In genomic region chr5:179232091-179232490, GRCh38 we compare ENCODE assay signal across 21 cellular contexts.
DNase-seq lines count a peak whose midpoint lies in the region; TF ChIP-seq lines count a peak whose summit lies in the region.
"Had no signal": no experiment of that assay in that cellular context is flagged by ENCODE, and none has a peak within 500 bp of the region (broad histone marks: within the 10 kb centered on the region; RNA-seq: fewer than 3 reads in every experiment).

No MANE protein-coding gene starts in this region.

- no peak overlapping the region for H2BK12ac ChIP-seq in H9 (ENCODE audit: insufficient read length, low read depth, low read length)

- no peaks in the 10 kb centered on the region for H3K36me3 ChIP-seq in right atrium auricular region
- H3K36me3 ChIP-seq: HAP-1 had no signal

- H2BK120ac ChIP-seq in H9 (ENCODE audit: low read depth, low read length, poor library complexity, severe bottlenecking) = no peak overlapping the region

- H3K4me1 Mint-ChIP-seq in activated T-cell treated with anti-CD3 and anti-CD28 coated beads, Interleukin-2, amount 50 U/mL, for 24 hours (ENCODE audit: low read depth) = no peaks in the 10 kb centered on the region
- peaks cover 34 to 36% of the 10 kb centered on the region in 2 experiments for H3K4me1 Mint-ChIP-seq in H9
- H3K4me1 Mint-ChIP-seq: CD4-positive, alpha-beta memory T cell had no signal

- no peaks in the 10 kb centered on the region for H3K23me2 ChIP-seq in H9 (ENCODE audit: insufficient read length, low read depth, low read length, poor library complexity, severe bottlenecking)

- intact Hi-C loops in posterior vena cava (cut with DNase I) = no loop called here

- no peak for TF ChIP-seq CTCF in H9 (conservative IDR thresholded peaks at IDR 0.05)
- no peak for TF ChIP-seq CTCF in right atrium auricular region (IDR thresholded peaks at IDR 0.05)

- H3K79me1 ChIP-seq in H9 (ENCODE audit: insufficient read depth, low read depth, low read length, poor library complexity, severe bottlenecking) = no peaks in the 10 kb centered on the region

- H3K27ac Mint-ChIP-seq in activated T-cell treated with anti-CD3 and anti-CD28 coated beads, Interleukin-2, amount 50 U/mL, for 24 hours = no peak overlapping the region
- no peak overlapping the region for H3K27ac Mint-ChIP-seq in H9
- H3K27ac Mint-ChIP-seq: CD4-positive, alpha-beta memory T cell had no signal

- H3K4me3 ChIP-seq in right atrium auricular region = no peak overlapping the region
- H3K4me3 ChIP-seq: BLaER1 treated with 17β-estradiol and CSF1 and Interleukin-3, amounts not matched to agents 10 nM and 100 nM; GM23248; HAP-1 had no signal

- H4K8ac ChIP-seq in H9 (replicated peaks; ENCODE audit: insufficient read length, low read depth, low read length) = no peak overlapping the region

- no peak overlapping the region for H3K4me2 ChIP-seq in H9 (ENCODE audit: insufficient read depth, insufficient read length, low read length)
- H3K4me2 ChIP-seq: BLaER1 treated with 17β-estradiol and CSF1 and Interleukin-3, amounts not matched to agents 10 nM and 100 nM had no signal

- H3K27me3 Mint-ChIP-seq in activated T-cell treated with anti-CD3 and anti-CD28 coated beads, Interleukin-2, amount 50 U/mL, for 24 hours = peaks cover 2% of the 10 kb centered on the region
- no peaks in the 10 kb centered on the region; the same call in 1 of the 2 replicates for H3K27me3 Mint-ChIP-seq in H9 (ENCODE audit: low read depth)

- no peak overlapping the region for H3K9ac ChIP-seq in H9 (ENCODE audit: extremely low read depth, insufficient read length, low read length)
- H3K9ac ChIP-seq: BLaER1 treated with 17β-estradiol and CSF1 and Interleukin-3, amounts not matched to agents 10 nM and 100 nM; GM23248 had no signal

- H4K20me1 ChIP-seq in H9 (ENCODE audit: control insufficient read depth, insufficient read depth, insufficient read length) = no peaks in the 10 kb centered on the region

- WGBS in H9 (ENCODE audit: extremely low coverage, insufficient read length, low lambda C conversion rate) = no CpG with 5 or more reads among the region's 11 CpGs

- no peak overlapping the region for H4K5ac ChIP-seq in H9 (ENCODE audit: insufficient read length, low read depth, low read length)

- no peak overlapping the region for H2BK20ac ChIP-seq in H9 (ENCODE audit: low read depth, low read length, poor library complexity, severe bottlenecking)

- no peak overlapping the region for H2BK15ac ChIP-seq in H9 (ENCODE audit: low read depth, low read length)

- no peak overlapping the region for H3K4ac ChIP-seq in H9 (ENCODE audit: low read depth, low read length)

- H3K79me2 ChIP-seq in H9 (ENCODE audit: insufficient read depth, low read length) = no peaks in the 10 kb centered on the region

- H4K91ac ChIP-seq in H9 (ENCODE audit: insufficient read length, low read depth, low read length) = no peak overlapping the region

- H3K4me1 ChIP-seq in H9 (ENCODE audit: insufficient read depth, low read length) (peaks cover 4% of the 10 kb centered on the region; the same call in 1 of the 2 replicates), right atrium auricular region (peaks cover 0 to 11% of the 10 kb centered on the region in 2 donors)
- H3K4me1 ChIP-seq: HAP-1 had no signal

- H3T11ph ChIP-seq in H9 (ENCODE audit: low read length) = no peak overlapping the region

- H3K9me3 ChIP-seq in H9 (ENCODE audit: control insufficient read depth, low read depth, low read length) (no peaks in the 10 kb centered on the region), right atrium auricular region (peaks cover 0 to 6% of the 10 kb centered on the region in 2 donors)
- H3K9me3 ChIP-seq: HAP-1 had no signal

- H3K27me3 ChIP-seq in H9 (ENCODE audit: insufficient read depth, low read length) = no peaks in the 10 kb centered on the region
- H3K27me3 ChIP-seq in right atrium auricular region = no peaks in the 10 kb centered on the region
- H3K27me3 ChIP-seq: BLaER1 treated with 17β-estradiol and CSF1 and Interleukin-3, amounts not matched to agents 10 nM and 100 nM had no signal

- H3K27ac ChIP-seq in H9 (ENCODE audit: insufficient read length, low read depth, low read length) (no peak overlapping the region), right atrium auricular region (no peak overlapping the region)
- H3K27ac ChIP-seq: BLaER1 treated with 17β-estradiol and CSF1 and Interleukin-3, amounts not matched to agents 10 nM and 100 nM; GM23248 had no signal

- H3K4me3 Mint-ChIP-seq in activated T-cell treated with anti-CD3 and anti-CD28 coated beads, Interleukin-2, amount 50 U/mL, for 24 hours = no peak overlapping the region
- no peak overlapping the region for H3K4me3 Mint-ChIP-seq in H9
- H3K4me3 Mint-ChIP-seq: CD4-positive, alpha-beta memory T cell; IgD-negative memory B cell had no signal

- no peaks in the 10 kb centered on the region for H3K9me3 Mint-ChIP-seq in activated T-cell treated with anti-CD3 and anti-CD28 coated beads, Interleukin-2, amount 50 U/mL, for 24 hours
- no peaks in the 10 kb centered on the region; a peak in 1 of 5 replicates for H3K9me3 Mint-ChIP-seq in H9

- DNase-seq in activated T-cell treated with anti-CD3 and anti-CD28 coated beads, Interleukin-2, amount 50 U/mL, for 24 hours = peak; percentile 6
- DNase-seq in activated T-cell treated with anti-CD3 and anti-CD28 coated beads for 4 hours (no peak), H9 (peak; percentile 13), right atrium auricular region (ENCODE audit: low spot score) (peak; percentile 48), posterior vena cava (ENCODE audit: low spot score) (peak; percentile 59), superior temporal gyrus (ENCODE audit: extremely low spot score) (no peak), glomerular visceral epithelial cell (ENCODE audit: extremely low spot score) (no peak), NCI-H1694 (lab: John Stamatoyannopoulos, UW) (no peak)
- DNase-seq: 8988T; CD4-positive, alpha-beta memory T cell; DND-41; GM23248; MV-4-11; NCI-H1694 treated with DMSO at 0.1 percent for 48 hours; NCI-H2081 treated with DMSO at 0.1 percent for 48 hours; NCI-H2171 treated with DMSO at 0.1 percent for 48 hours; NCI-H524 treated with DMSO at 0.1 percent for 48 hours; NCI-H82 had no signal

- H3K23ac ChIP-seq in H9 (ENCODE audit: insufficient read length, low read depth, low read length) = no peak overlapping the region

- H3K18ac ChIP-seq in H9 (ENCODE audit: insufficient read length, low read depth, low read length) = no peak overlapping the region

- H3K14ac ChIP-seq in H9 (ENCODE audit: insufficient read depth, low read length) = no peak overlapping the region

- H3K36me3 Mint-ChIP-seq in activated T-cell treated with anti-CD3 and anti-CD28 coated beads, Interleukin-2, amount 50 U/mL, for 24 hours (ENCODE audit: low read depth) = no peaks in the 10 kb centered on the region
- H3K36me3 Mint-ChIP-seq in H9 (ENCODE audit: insufficient read depth in 1 of 3, low read depth in 3 of 3) = no peaks in the 10 kb centered on the region; a peak in 1 of 7 replicates
- H3K36me3 Mint-ChIP-seq: CD4-positive, alpha-beta memory T cell; IgD-negative memory B cell had no signal

- no peak overlapping the region for H2AK5ac ChIP-seq in H9 (ENCODE audit: insufficient read length, low read length)

- H3K56ac ChIP-seq in H9 (ENCODE audit: insufficient read length, low read depth, low read length) = no peak overlapping the region

- H2AFZ ChIP-seq in H9 (ENCODE audit: low read length) = no peak overlapping the region
- H2AFZ ChIP-seq: GM23248 had no signal

- H2BK5ac ChIP-seq in H9 (ENCODE audit: insufficient read length, low read length) = no peak overlapping the region

Comparison
In these comparisons a context has a peak if more than half of its experiments do, and no peak if none do; other contexts are left out.
1. DNase-seq: peak in activated T-cell treated with anti-CD3 and anti-CD28 coated beads, Interleukin-2, amount 50 U/mL, for 24 hours (single experiment), H9 (single experiment), right atrium auricular region (single experiment) and posterior vena cava (single experiment); none in activated T-cell treated with anti-CD3 and anti-CD28 coated beads for 4 hours (single experiment), superior temporal gyrus (single experiment), glomerular visceral epithelial cell (single experiment) and NCI-H1694 (single experiment).